27 cellular contexts compared by ENCODE assay signal in the genomic region with DNA sequence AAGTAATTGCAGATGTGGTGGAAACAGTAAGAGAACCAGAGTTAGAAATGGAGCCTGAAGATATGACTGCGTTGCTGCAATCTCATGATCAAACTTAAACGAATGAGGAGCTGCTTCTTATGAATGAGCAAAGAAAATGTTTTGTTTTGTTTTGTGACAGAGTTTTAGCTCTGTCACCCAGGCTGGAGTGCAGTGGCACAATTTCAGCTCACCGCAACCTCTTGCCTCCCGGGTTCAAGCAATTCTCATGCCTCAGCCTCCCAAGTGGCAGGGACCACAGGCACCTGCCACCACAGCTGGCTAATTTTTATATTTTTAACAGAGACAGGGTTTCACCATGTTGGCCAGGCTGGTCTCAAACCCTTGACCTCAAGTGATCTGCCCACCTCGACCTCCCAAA.
"Had no signal": no experiment of that assay in that cellular context is flagged by ENCODE, and none has a peak within 500 bp of the region (broad histone marks: within the 10 kb centered on the region; RNA-seq: fewer than 3 reads in every experiment).

No MANE protein-coding gene starts in this region.

- ATAC-seq: stimulated activated effector memory CD8-positive, alpha-beta T cell treated with anti-CD3 and anti-CD28 coated beads, Interleukin-12 subunit alpha, Interleukin-12 subunit beta, amount 100 ng/mL, for 72 hours; stimulated activated memory B cell treated with anti-CD40 and anti-IgM and Interleukin-4, amounts not matched to agents 10 μg/mL and 1 μg/mL and 100 μg/mL, for 72 hours; stimulated activated naive B cell treated with anti-CD40 and anti-IgM and Interleukin-4, amounts not matched to agents 10 μg/mL and 1 μg/mL and 100 μg/mL, for 72 hours; stimulated activated naive CD8-positive, alpha-beta T cell treated with anti-CD3 and anti-CD28 coated beads, Interleukin-15, amount 100 ng/mL, for 72 hours; stimulated activated naive CD8-positive, alpha-beta T cell treated with anti-CD3 and anti-CD28 coated beads, Interleukin-15, Interleukin-2, amounts not matched to agents 100 U/mL and 50 U/mL, for 24 hours; upper lobe of right lung had no signal

- H3K9me3 ChIP-seq: stomach, suprapubic skin, testis, thoracic aorta, thyroid gland, tibial artery, transverse colon, upper lobe of left lung, upper lobe of right lung, uterus, vagina had no signal

- FAIRE-seq: urothelium cell line had no signal

- H3K27ac ChIP-seq: stomach, suprapubic skin, testis, thoracic aorta, thyroid gland, tibial artery, tibial nerve, transverse colon, upper lobe of left lung, upper lobe of right lung, uterus, vagina had no signal

- DNase-seq: stimulated activated CD4-positive, alpha-beta T cell treated with anti-CD3 and anti-CD28 coated beads, Interleukin-2, amount 100 ng/mL, for 48 hours; stimulated activated CD4-positive, alpha-beta T cell treated with anti-CD3 and anti-CD28 coated beads, Interleukin-4, amount 100 ng/mL, for 1 hour; stimulated activated CD4-positive, alpha-beta T cell treated with anti-CD3 and anti-CD28 coated beads, Interleukin-4, amount 100 ng/mL, for 24 hours; stimulated activated CD4-positive, alpha-beta T cell treated with anti-CD3 and anti-CD28 coated beads, Interleukin-4, amount 100 ng/mL, for 4 hours; stimulated activated CD8-positive, alpha-beta memory T cell treated with anti-CD3 and anti-CD28 coated beads, Interleukin-4, amount 100 ng/mL, for 48 hours; stimulated activated naive B cell treated with anti-CD40 and anti-IgM and Interleukin-4, amounts not matched to agents 10 μg/mL and 1 μg/mL and 100 μg/mL, for 72 hours; stimulated activated naive CD4-positive, alpha-beta T cell; stimulated activated naive CD4-positive, alpha-beta T cell treated with Interleukin-2 at 50 U/mL for 16 hours; stimulated activated naive CD8-positive, alpha-beta T cell treated with anti-CD3 and anti-CD28 coated beads, Interleukin-15, amount 100 ng/mL, for 72 hours; stimulated activated naive CD8-positive, alpha-beta T cell treated with anti-CD3 and anti-CD28 coated beads, Interleukin-15, Interleukin-2, amounts not matched to agents 100 U/mL and 50 U/mL, for 24 hours; stomach; substantia nigra; testis; thyroid gland; tibial artery; transverse colon; trophoblast cell; upper lobe of left lung; upper lobe of right lung; uterus had no signal

- H3K4me3 ChIP-seq: stomach, suprapubic skin, testis, thoracic aorta, thyroid gland, tibial artery, tibial nerve, transverse colon, upper lobe of left lung, upper lobe of right lung, uterus, vagina had no signal
